In the genomic region with DNA sequence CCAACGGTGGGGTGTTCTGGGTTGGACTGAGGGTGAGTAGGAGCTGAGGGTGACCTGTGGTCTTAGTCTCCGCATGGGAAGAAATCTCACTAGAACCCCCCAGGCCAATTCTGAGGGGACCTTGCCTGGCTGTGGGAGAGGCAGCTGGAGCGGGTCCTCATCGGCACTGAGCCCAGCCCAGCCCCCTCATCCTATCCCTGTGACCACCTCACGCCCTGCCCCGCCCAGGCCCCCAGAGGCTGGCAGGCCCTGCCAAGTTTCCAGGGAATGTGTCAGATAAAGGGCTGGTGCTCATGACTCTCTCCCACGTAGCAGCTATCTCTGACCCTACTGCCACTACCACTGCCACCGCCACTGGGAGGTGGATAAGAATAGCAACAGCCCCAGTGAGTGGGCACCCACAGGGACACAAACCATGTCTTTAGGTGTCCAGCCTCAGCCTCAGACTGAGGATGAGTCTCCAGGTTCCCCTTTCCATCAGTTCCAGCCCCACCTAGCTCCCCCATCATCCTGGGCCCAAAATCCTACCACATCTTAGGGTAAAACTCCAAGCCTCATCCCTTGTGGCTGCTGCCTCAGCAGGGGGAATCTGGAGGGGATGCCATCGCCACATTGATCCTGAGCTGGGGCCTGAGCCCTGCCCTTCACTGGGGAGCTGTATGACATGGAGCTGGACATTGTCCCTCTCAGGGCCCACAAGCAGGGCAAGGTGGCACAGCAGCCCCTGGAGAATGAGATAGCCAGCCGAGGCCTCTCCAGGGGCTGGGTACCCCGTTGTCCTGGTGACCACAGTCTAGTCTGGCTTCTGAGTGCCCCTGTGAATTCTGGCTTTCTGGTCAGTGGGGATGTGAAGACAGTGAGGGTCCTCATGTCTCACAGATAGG, we compare ENCODE assay signal across 24 cellular contexts. TPM values are rescaled to one million over a fixed set of nuclear protein-coding genes. Genes with fewer than 3 reads are reported as not detected.
DNase-seq lines count a peak whose midpoint lies in the region; ATAC-seq, FAIRE-seq and TF ChIP-seq lines count a peak whose summit lies in the region.
"Had no signal": no experiment of that assay in that cellular context is flagged by ENCODE, and none has a peak within 500 bp of the region (broad histone marks: within the 10 kb centered on the region; RNA-seq: fewer than 3 reads in every experiment).

No MANE protein-coding gene starts in this region.

- CTCF ChIA-PET in HepG2 (lab: Yijun Ruan, JAX; ENCODE audit: low intra/inter-chr PET ratio, low total read pairs), result no interaction called here

- TF ChIP-seq CTCF in chondrocyte (IDR thresholded peaks at IDR 0.05), result no peak
- no peak for TF ChIP-seq CTCF in HepG2 (CRISPR knock-in tag; IDR thresholded peaks at IDR 0.05)
- TF ChIP-seq CTCF in spleen (IDR thresholded peaks at IDR 0.05 in 8 of 11, conservative IDR thresholded peaks at IDR 0.05 in 3 of 11), result no peak

- WGBS in HepG2 (ENCODE audit: low lambda C conversion rate), result 48% methylated on average over 6 of the region's 11 CpGs
- 85 to 90% (median 87%) methylated on average over 8 to 11 of the region's 11 CpGs for WGBS in spleen, 5 donors

- no peaks in the 10 kb centered on the region for H3K9me3 Mint-ChIP-seq in chondrocyte (ENCODE audit: low read depth)
- H3K9me3 Mint-ChIP-seq: activated CD4-positive, alpha-beta T cell treated with anti-CD3 and anti-CD28 coated beads, Interleukin-2, amount 10 ng/mL, durations not matched to agents 7 days and 5 days; activated naive CD8-positive, alpha-beta T cell treated with anti-CD3 and anti-CD28 coated beads, Interleukin-2, amount 50 U/mL, for 24 hours; activated T-cell treated with anti-CD3 and anti-CD28 coated beads, Interleukin-2, amount 50 U/mL, for 24 hours; neural crest cell had no signal

- intact Hi-C loops in HepG2 (cut with micrococcal nuclease; ENCODE audit: unreplicated experiment), result no loop called here
- intact Hi-C loops in spleen (cut with DNase I; ENCODE audit: low total_unique reads), result no loop called here

- no peak overlapping the region for H2AFZ ChIP-seq in HepG2 (ENCODE audit: low read length)

- TF ChIP-seq POLR2A in HepG2 (IDR thresholded peaks at IDR 0.05; ENCODE audit: insufficient read depth in 1 of 2, low read depth in 2 of 2, low read length in 2 of 2) (no peak), spleen (IDR thresholded peaks at IDR 0.05) (no peak)

- H3K4me3 Mint-ChIP-seq in chondrocyte (ENCODE audit: unreplicated experiment), result no peak overlapping the region
- H3K4me3 Mint-ChIP-seq: activated CD4-positive, alpha-beta T cell treated with anti-CD3 and anti-CD28 coated beads, Interleukin-2, amount 10 ng/mL, durations not matched to agents 7 days and 5 days; activated naive CD8-positive, alpha-beta T cell treated with anti-CD3 and anti-CD28 coated beads, Interleukin-2, amount 50 U/mL, for 24 hours; activated T-cell treated with anti-CD3 and anti-CD28 coated beads, Interleukin-2, amount 50 U/mL, for 24 hours; neural crest cell had no signal

- peaks cover 81% of the 10 kb centered on the region for H3K4me1 ChIP-seq in BLaER1
- peaks cover 92% of the 10 kb centered on the region for H3K4me1 ChIP-seq in HepG2 (ENCODE audit: insufficient read depth, low read length)
- H3K4me1 ChIP-seq in spleen, result peaks cover 0 to 16% (median 7%) of the 10 kb centered on the region in 6 donors

- H3K79me2 ChIP-seq in HepG2 (ENCODE audit: insufficient read depth, low read length), result no peaks in the 10 kb centered on the region

- DNase-seq in chondrocyte (ENCODE audit: low spot score), result peak; percentile 69
- no peak for DNase-seq in HepG2 (ENCODE audit: low spot score)
- peak; percentile 51 for DNase-seq in spleen
- no peak for DNase-seq in DMS 273 treated with DMSO at 0.1 percent for 48 hours (lab: John Stamatoyannopoulos, UW)
- no peak for DNase-seq in NOMO-1 treated with DMSO at 0.1 percent for 48 hours (lab: John Stamatoyannopoulos, UW; ENCODE audit: unreplicated experiment)
- DNase-seq in stimulated activated naive CD4-positive, alpha-beta T cell treated with Interleukin-2 at 50 U/mL for 16 hours (lab: John Stamatoyannopoulos, UW), result no peak
- DNase-seq: activated CD4-positive, alpha-beta T cell treated with anti-CD3 and anti-CD28 coated beads, Interleukin-2, amount 10 ng/mL, durations not matched to agents 7 days and 5 days; activated naive CD8-positive, alpha-beta T cell treated with anti-CD3 and anti-CD28 coated beads, Interleukin-2, amount 50 U/mL, for 24 hours; activated T-cell treated with anti-CD3 and anti-CD28 coated beads, Interleukin-2, amount 50 U/mL, for 24 hours; head of caudate nucleus; left lung; MG63; NCI-H82; small intestine; T-helper 2 cell had no signal

- H3K27ac ChIP-seq in BLaER1 (peak overlapping the region; percentile 54), HepG2 (ENCODE audit: extremely low read length, insufficient read depth, low read length) (no peak overlapping the region), spleen (peak overlapping the region in 2 of 8 donors; percentile 11 to 21)

- H3K27me3 Mint-ChIP-seq in chondrocyte (ENCODE audit: low read depth), result peaks cover 6% of the 10 kb centered on the region
- H3K27me3 Mint-ChIP-seq: activated CD4-positive, alpha-beta T cell treated with anti-CD3 and anti-CD28 coated beads, Interleukin-2, amount 10 ng/mL, durations not matched to agents 7 days and 5 days; activated naive CD8-positive, alpha-beta T cell treated with anti-CD3 and anti-CD28 coated beads, Interleukin-2, amount 50 U/mL, for 24 hours; activated T-cell treated with anti-CD3 and anti-CD28 coated beads, Interleukin-2, amount 50 U/mL, for 24 hours had no signal

- TF ChIP-seq EP300 in HepG2 (IDR thresholded peaks at IDR 0.05; ENCODE audit: low read depth in 2 of 2, low read length in 2 of 2) (no peak), HepG2 (CRISPR knock-in tag; IDR thresholded peaks at IDR 0.05; ENCODE audit: borderline replicate concordance) (no peak)

- peaks cover 48% of the 10 kb centered on the region for H3K4me1 Mint-ChIP-seq in chondrocyte (ENCODE audit: low read depth)

- H3K36me3 ChIP-seq in BLaER1 (no peaks in the 10 kb centered on the region), HepG2 (replicated peaks in 1 of 2; ENCODE audit: control insufficient read depth in 1 of 2, insufficient read depth in 2 of 2, low read length in 2 of 2) (no peaks in the 10 kb centered on the region), spleen (no peaks in the 10 kb centered on the region)
- H3K36me3 ChIP-seq: left lung, MG63 had no signal

- POLR2A ChIA-PET in HepG2 (lab: Yijun Ruan, JAX), result interaction anchor here (1.1 to 10.3 kb wide), 9 partner anchors 9 to 267 kb away, joined by 3 to 86 read pairs (median 13); a partner anchor contains a TSS

- H3K27ac Mint-ChIP-seq in chondrocyte (ENCODE audit: unreplicated experiment), result peak overlapping the region; percentile 61
- H3K27ac Mint-ChIP-seq: activated CD4-positive, alpha-beta T cell treated with anti-CD3 and anti-CD28 coated beads, Interleukin-2, amount 10 ng/mL, durations not matched to agents 7 days and 5 days; activated naive CD8-positive, alpha-beta T cell treated with anti-CD3 and anti-CD28 coated beads, Interleukin-2, amount 50 U/mL, for 24 hours; activated T-cell treated with anti-CD3 and anti-CD28 coated beads, Interleukin-2, amount 50 U/mL, for 24 hours had no signal

- H3K4me2 ChIP-seq in BLaER1, result peak overlapping the region; percentile 83
- peak overlapping the region; percentile 82 for H3K4me2 ChIP-seq in HepG2 (ENCODE audit: low read depth, low read length)

- no peak for ATAC-seq in HepG2
- no peak for ATAC-seq in activated CD4-positive, CD25-positive, alpha-beta regulatory T cell treated with anti-CD3 and anti-CD28 coated beads, Interleukin-2, amount 50 U/mL, for 24 hours
- ATAC-seq: activated naive CD8-positive, alpha-beta T cell treated with anti-CD3 and anti-CD28 coated beads, Interleukin-2, amount 50 U/mL, for 24 hours; left lung had no signal

- BruUV-seq in HepG2 (replicated peaks; lab: Mats Ljungman, UMichigan), result no TSS peak

- FAIRE-seq in HepG2 (lab: Jason Lieb, UNC), result no peak
- FAIRE-seq: colon, GM19239, small intestine had no signal

- peak overlapping the region; percentile 20; the same call in 1 of the 2 replicates for H3K9ac ChIP-seq in BLaER1
- 0 out of 2 replicates have a peak overlapping the region, but pooled peaks have one; percentile 74 for H3K9ac ChIP-seq in HepG2 (ENCODE audit: insufficient read depth, low read depth, low read length)

- H4K20me1 ChIP-seq in BLaER1 (no peaks in the 10 kb centered on the region), HepG2 (ENCODE audit: insufficient read depth, low read length) (no peaks in the 10 kb centered on the region)

- H3K36me3 Mint-ChIP-seq in chondrocyte (ENCODE audit: low read depth), result no peaks in the 10 kb centered on the region

- no peaks in the 10 kb centered on the region for H3K27me3 ChIP-seq in BLaER1
- H3K27me3 ChIP-seq in HepG2 (ENCODE audit: control insufficient read depth in 1 of 2, insufficient read depth in 2 of 2, low read length in 2 of 2), result no peaks in the 10 kb centered on the region
- H3K27me3 ChIP-seq in spleen (replicated peaks in 1 of 7), result no peaks in the 10 kb centered on the region
- H3K27me3 ChIP-seq: left lung, MG63 had no signal

- H3K9me3 ChIP-seq in BLaER1 (no peaks in the 10 kb centered on the region), HepG2 (ENCODE audit: low read length) (no peaks in the 10 kb centered on the region), spleen (no peaks in the 10 kb centered on the region)
- H3K9me3 ChIP-seq: left lung, MG63 had no signal

- H3K4me3 ChIP-seq in BLaER1, result 0 out of 2 replicates have a peak overlapping the region, but pooled peaks have one; percentile 33
- peak overlapping the region in 1 of 3 experiments; percentile 72; a peak in 2 of 6 replicates for H3K4me3 ChIP-seq in HepG2 (replicated peaks in 1 of 3; ENCODE audit: insufficient read depth in 1 of 3, low read depth in 2 of 3, low read length in 3 of 3)
- H3K4me3 ChIP-seq in spleen, result no peak overlapping the region
- H3K4me3 ChIP-seq: left lung, MG63 had no signal

- in situ Hi-C loops in HepG2 (cut with HindIII; ENCODE audit: extremely low pct_ligation_motif_present, low pct_unique_long_range_greater_than_20kb), result loop anchor here (5.0 kb wide), 1 partner anchor 34 kb away; a partner anchor contains a TSS

- TF ChIP-seq RAD21 in HepG2 (CRISPR knock-in tag; IDR thresholded peaks at IDR 0.05), result no peak

RNA-seq across cellular contexts. Expression of a gene that starts 14.9 kb away (rescaled TPM):
- total RNA-seq in chondrocyte, result not detected in 3 replicates
- 3.2 and 3.9 TPM in 2 replicates for total RNA-seq in HepG2 (2016; rRNA removed; fragmentation: Illumina TruSeq; extraction: Trizol)
- 0.30 and 0.53 TPM in 2 replicates for total RNA-seq in HepG2 (2016; cell fraction: cytosol; rRNA removed; fragmentation: Illumina TruSeq; extraction: Trizol; ENCODE audit: low read depth)
- 1.7 and 4.2 TPM in 2 replicates for total RNA-seq in HepG2 (2016; cell fraction: insoluble cytoplasmic fraction; rRNA removed; fragmentation: Illumina TruSeq; extraction: Trizol)
- total RNA-seq in HepG2 (2016; cell fraction: membrane; rRNA removed; fragmentation: Illumina TruSeq; extraction: Trizol), result 0.96 and 1.3 TPM in 2 replicates
- total RNA-seq in HepG2 (2016; cell fraction: nucleus; rRNA removed; fragmentation: Illumina TruSeq; extraction: Trizol), result 3.7 and 4.8 TPM in 2 replicates
- 2.7 and 5.3 TPM in 2 replicates for polyA plus RNA-seq in HepG2 (2011; rRNA removed)
- polyA plus RNA-seq in HepG2 (2011; cell fraction: cytosol; rRNA removed), result 2.4 and 2.7 TPM in 2 replicates
- polyA plus RNA-seq in HepG2 (2011; cell fraction: nucleus; rRNA removed), result 16.0 and 18.1 TPM in 2 replicates
- 4.3 and 7.8 TPM in 2 replicates for polyA plus RNA-seq in HepG2 (2012)
- 0.38 and 0.63 TPM in 2 replicates for polyA plus RNA-seq in HepG2 (2016; cell fraction: cytosol; fragmentation: Illumina TruSeq; extraction: Trizol; ENCODE audit: low read depth)
- polyA plus RNA-seq in HepG2 (2016; cell fraction: insoluble cytoplasmic fraction; fragmentation: Illumina TruSeq; extraction: Trizol; ENCODE audit: low read depth), result 1.7 and 2.0 TPM in 2 replicates
- polyA plus RNA-seq in HepG2 (2016; cell fraction: membrane; fragmentation: Illumina TruSeq; extraction: Trizol; ENCODE audit: low read depth), result 1.2 TPM in 2 replicates
- polyA plus RNA-seq in HepG2 (2016; cell fraction: nucleus; fragmentation: Illumina TruSeq; extraction: Trizol; ENCODE audit: insufficient read depth, low read depth), result 7.5 and 8.9 TPM in 2 replicates
- polyA minus RNA-seq in HepG2 (2011; rRNA and poly(A)+ RNA removed; ENCODE audit: low replicate concordance), result 0.23 and 7.1 TPM in 2 replicates
- polyA minus RNA-seq in HepG2 (2011; cell fraction: cytosol; rRNA and poly(A)+ RNA removed), result 1.1 and 2.2 TPM in 2 replicates
- 2.7 and 3.3 TPM in 2 replicates for polyA minus RNA-seq in HepG2 (2011; cell fraction: nucleus; rRNA and poly(A)+ RNA removed)
- total RNA-seq in spleen, result not detected
- polyA plus RNA-seq in spleen, result not detected
- total RNA-seq: A673; activated CD4-positive, alpha-beta T cell treated with anti-CD3 and anti-CD28 coated beads, Interleukin-2, amount 10 ng/mL, durations not matched to agents 7 days and 5 days; G401; HT1080; neural crest cell; temporal lobe had no signal

RNA-seq across cellular contexts. Expression of a gene that starts 21.5 kb away (rescaled TPM):
- total RNA-seq in chondrocyte, result 0.75 to 6.5 TPM (median 4.4 TPM) in 3 replicates
- total RNA-seq in HepG2 (2016; rRNA removed; fragmentation: Illumina TruSeq; extraction: Trizol), result 0.80 and 1.0 TPM in 2 replicates
- not detected in 2 replicates for total RNA-seq in HepG2 (2016; cell fraction: cytosol; rRNA removed; fragmentation: Illumina TruSeq; extraction: Trizol; ENCODE audit: low read depth)
- 0.49 and 1.3 TPM in 2 replicates for total RNA-seq in HepG2 (2016; cell fraction: insoluble cytoplasmic fraction; rRNA removed; fragmentation: Illumina TruSeq; extraction: Trizol)
- 0.21 and 0.34 TPM in 2 replicates for total RNA-seq in HepG2 (2016; cell fraction: membrane; rRNA removed; fragmentation: Illumina TruSeq; extraction: Trizol)
- 0.68 and 0.75 TPM in 2 replicates for total RNA-seq in HepG2 (2016; cell fraction: nucleus; rRNA removed; fragmentation: Illumina TruSeq; extraction: Trizol)
- 1.1 TPM in 2 replicates for polyA plus RNA-seq in HepG2 (2011; rRNA removed)
- 0.95 and 1.5 TPM in 2 replicates for polyA plus RNA-seq in HepG2 (2011; cell fraction: cytosol; rRNA removed)
- 2.5 and 3.2 TPM in 2 replicates for polyA plus RNA-seq in HepG2 (2011; cell fraction: nucleus; rRNA removed)
- 0.30 and 0.93 TPM in 2 replicates for polyA plus RNA-seq in HepG2 (2012)
- polyA plus RNA-seq in HepG2 (2016; cell fraction: cytosol; fragmentation: Illumina TruSeq; extraction: Trizol; ENCODE audit: low read depth), result 0.19 and 0.25 TPM in 2 replicates
- polyA plus RNA-seq in HepG2 (2016; cell fraction: insoluble cytoplasmic fraction; fragmentation: Illumina TruSeq; extraction: Trizol; ENCODE audit: low read depth), result 0.72 and 1.1 TPM in 2 replicates
- 0.26 and 0.29 TPM in 2 replicates for polyA plus RNA-seq in HepG2 (2016; cell fraction: membrane; fragmentation: Illumina TruSeq; extraction: Trizol; ENCODE audit: low read depth)
- 1.2 and 1.5 TPM in 2 replicates for polyA plus RNA-seq in HepG2 (2016; cell fraction: nucleus; fragmentation: Illumina TruSeq; extraction: Trizol; ENCODE audit: insufficient read depth, low read depth)
- polyA minus RNA-seq in HepG2 (2011; rRNA and poly(A)+ RNA removed; ENCODE audit: low replicate concordance), result 0.16 and 1.7 TPM in 2 replicates
- polyA minus RNA-seq in HepG2 (2011; cell fraction: cytosol; rRNA and poly(A)+ RNA removed), result 1.1 TPM in 1 of 2 replicates, not detected in the other
- 0.37 and 0.90 TPM in 2 replicates for polyA minus RNA-seq in HepG2 (2011; cell fraction: nucleus; rRNA and poly(A)+ RNA removed)
- 1 to 10 TPM in 5 of 7 donors, under 1 TPM in 2; 0.52 to 2.4 (median 1.5) TPM for total RNA-seq in spleen
- 10 to 100 TPM in 1 of 3 donors, 1 to 10 TPM in 2; 4.0 to 16.4 (median 5.2) TPM for polyA plus RNA-seq in spleen
- total RNA-seq: G401, HT1080 had no signal

RNA-seq across cellular contexts. Expression of a gene that starts 23.5 kb away (rescaled TPM):
- 8.5 to 9.2 TPM (median 9.0 TPM) in 3 replicates for total RNA-seq in chondrocyte
- total RNA-seq in HepG2 (2016; rRNA removed; fragmentation: Illumina TruSeq; extraction: Trizol), result 15.8 and 38.2 TPM in 2 replicates
- 1.8 and 2.5 TPM in 2 replicates for total RNA-seq in HepG2 (2016; cell fraction: cytosol; rRNA removed; fragmentation: Illumina TruSeq; extraction: Trizol; ENCODE audit: low read depth)
- 16.2 and 31.7 TPM in 2 replicates for total RNA-seq in HepG2 (2016; cell fraction: insoluble cytoplasmic fraction; rRNA removed; fragmentation: Illumina TruSeq; extraction: Trizol)
- 8.4 and 10.1 TPM in 2 replicates for total RNA-seq in HepG2 (2016; cell fraction: membrane; rRNA removed; fragmentation: Illumina TruSeq; extraction: Trizol)
- 17.0 and 17.2 TPM in 2 replicates for total RNA-seq in HepG2 (2016; cell fraction: nucleus; rRNA removed; fragmentation: Illumina TruSeq; extraction: Trizol)
- polyA plus RNA-seq in HepG2 (2011; rRNA removed), result 12.2 and 12.8 TPM in 2 replicates
- polyA plus RNA-seq in HepG2 (2011; cell fraction: cytosol; rRNA removed), result 8.3 and 11.7 TPM in 2 replicates
- 10.2 and 12.4 TPM in 2 replicates for polyA plus RNA-seq in HepG2 (2011; cell fraction: nucleus; rRNA removed)
- polyA plus RNA-seq in HepG2 (2012), result 7.7 and 9.5 TPM in 2 replicates
- polyA plus RNA-seq in HepG2 (2016; cell fraction: cytosol; fragmentation: Illumina TruSeq; extraction: Trizol; ENCODE audit: low read depth), result 0.66 and 1.1 TPM in 2 replicates
- 17.5 and 18.0 TPM in 2 replicates for polyA plus RNA-seq in HepG2 (2016; cell fraction: insoluble cytoplasmic fraction; fragmentation: Illumina TruSeq; extraction: Trizol; ENCODE audit: low read depth)
- polyA plus RNA-seq in HepG2 (2016; cell fraction: membrane; fragmentation: Illumina TruSeq; extraction: Trizol; ENCODE audit: low read depth), result 2.9 and 3.2 TPM in 2 replicates
- 19.4 and 23.4 TPM in 2 replicates for polyA plus RNA-seq in HepG2 (2016; cell fraction: nucleus; fragmentation: Illumina TruSeq; extraction: Trizol; ENCODE audit: insufficient read depth, low read depth)
- polyA minus RNA-seq in HepG2 (2011; rRNA and poly(A)+ RNA removed; ENCODE audit: low replicate concordance), result 46.5 and 49.0 TPM in 2 replicates
- polyA minus RNA-seq in HepG2 (2011; cell fraction: cytosol; rRNA and poly(A)+ RNA removed), result 10.5 and 12.8 TPM in 2 replicates
- 10.0 and 15.5 TPM in 2 replicates for polyA minus RNA-seq in HepG2 (2011; cell fraction: nucleus; rRNA and poly(A)+ RNA removed)
- total RNA-seq in spleen, result 1 to 10 TPM; 3.8 to 9.6 (median 7.3) TPM
- 1 to 10 TPM; 1.0 to 1.5 (median 1.1) TPM for polyA plus RNA-seq in spleen

RNA-seq across cellular contexts. Expression of a gene that starts 30.4 kb away (rescaled TPM):
- total RNA-seq in chondrocyte (55.9 to 64.9 TPM (median 61.3 TPM) in 3 replicates), HepG2 (2016; rRNA removed; fragmentation: Illumina TruSeq; extraction: Trizol) (157 and 174 TPM in 2 replicates), spleen (10 to 100 TPM; 46.8 to 63.1 (median 55.8) TPM)
- 112 and 125 TPM in 2 replicates for total RNA-seq in HepG2 (2016; cell fraction: cytosol; rRNA removed; fragmentation: Illumina TruSeq; extraction: Trizol; ENCODE audit: low read depth)
- 157 and 172 TPM in 2 replicates for total RNA-seq in HepG2 (2016; cell fraction: insoluble cytoplasmic fraction; rRNA removed; fragmentation: Illumina TruSeq; extraction: Trizol)
- 121 and 136 TPM in 2 replicates for total RNA-seq in HepG2 (2016; cell fraction: membrane; rRNA removed; fragmentation: Illumina TruSeq; extraction: Trizol)
- total RNA-seq in HepG2 (2016; cell fraction: nucleus; rRNA removed; fragmentation: Illumina TruSeq; extraction: Trizol), result 52.6 and 58.0 TPM in 2 replicates
- polyA plus RNA-seq in HepG2 (2011; rRNA removed) (293 and 323 TPM in 2 replicates), spleen (100 to 1,000 TPM; 114 to 168 (median 148) TPM)
- polyA plus RNA-seq in HepG2 (2011; cell fraction: cytosol; rRNA removed), result 297 and 385 TPM in 2 replicates
- polyA plus RNA-seq in HepG2 (2011; cell fraction: nucleus; rRNA removed), result 155 and 174 TPM in 2 replicates
- polyA plus RNA-seq in HepG2 (2012), result 123 and 148 TPM in 2 replicates
- 115 and 148 TPM in 2 replicates for polyA plus RNA-seq in HepG2 (2016; cell fraction: cytosol; fragmentation: Illumina TruSeq; extraction: Trizol; ENCODE audit: low read depth)
- 172 and 184 TPM in 2 replicates for polyA plus RNA-seq in HepG2 (2016; cell fraction: insoluble cytoplasmic fraction; fragmentation: Illumina TruSeq; extraction: Trizol; ENCODE audit: low read depth)
- 126 and 141 TPM in 2 replicates for polyA plus RNA-seq in HepG2 (2016; cell fraction: membrane; fragmentation: Illumina TruSeq; extraction: Trizol; ENCODE audit: low read depth)
- 111 and 112 TPM in 2 replicates for polyA plus RNA-seq in HepG2 (2016; cell fraction: nucleus; fragmentation: Illumina TruSeq; extraction: Trizol; ENCODE audit: insufficient read depth, low read depth)
- 172 and 255 TPM in 2 replicates for polyA minus RNA-seq in HepG2 (2011; rRNA and poly(A)+ RNA removed; ENCODE audit: low replicate concordance)
- 61.5 and 83.0 TPM in 2 replicates for polyA minus RNA-seq in HepG2 (2011; cell fraction: cytosol; rRNA and poly(A)+ RNA removed)
- 19.1 and 27.6 TPM in 2 replicates for polyA minus RNA-seq in HepG2 (2011; cell fraction: nucleus; rRNA and poly(A)+ RNA removed)

RNA-seq across cellular contexts. Expression of a gene that starts 31.5 kb away (rescaled TPM):
- 25.2 to 27.9 TPM (median 26.0 TPM) in 3 replicates for total RNA-seq in chondrocyte
- total RNA-seq in HepG2 (2016; rRNA removed; fragmentation: Illumina TruSeq; extraction: Trizol), result 35.1 and 63.8 TPM in 2 replicates
- 12.7 and 15.0 TPM in 2 replicates for total RNA-seq in HepG2 (2016; cell fraction: cytosol; rRNA removed; fragmentation: Illumina TruSeq; extraction: Trizol; ENCODE audit: low read depth)
- 29.8 and 64.2 TPM in 2 replicates for total RNA-seq in HepG2 (2016; cell fraction: insoluble cytoplasmic fraction; rRNA removed; fragmentation: Illumina TruSeq; extraction: Trizol)
- total RNA-seq in HepG2 (2016; cell fraction: membrane; rRNA removed; fragmentation: Illumina TruSeq; extraction: Trizol), result 28.1 and 29.2 TPM in 2 replicates
- total RNA-seq in HepG2 (2016; cell fraction: nucleus; rRNA removed; fragmentation: Illumina TruSeq; extraction: Trizol), result 66.6 and 67.9 TPM in 2 replicates
- polyA plus RNA-seq in HepG2 (2011; rRNA removed), result 50.6 and 69.7 TPM in 2 replicates
- 53.6 and 111 TPM in 2 replicates for polyA plus RNA-seq in HepG2 (2011; cell fraction: cytosol; rRNA removed)
- 91.0 and 105 TPM in 2 replicates for polyA plus RNA-seq in HepG2 (2011; cell fraction: nucleus; rRNA removed)
- 35.0 and 38.8 TPM in 2 replicates for polyA plus RNA-seq in HepG2 (2012)
- polyA plus RNA-seq in HepG2 (2016; cell fraction: cytosol; fragmentation: Illumina TruSeq; extraction: Trizol; ENCODE audit: low read depth), result 8.2 and 8.4 TPM in 2 replicates
- 34.3 and 41.4 TPM in 2 replicates for polyA plus RNA-seq in HepG2 (2016; cell fraction: insoluble cytoplasmic fraction; fragmentation: Illumina TruSeq; extraction: Trizol; ENCODE audit: low read depth)
- 23.2 and 23.5 TPM in 2 replicates for polyA plus RNA-seq in HepG2 (2016; cell fraction: membrane; fragmentation: Illumina TruSeq; extraction: Trizol; ENCODE audit: low read depth)
- 90.2 and 93.4 TPM in 2 replicates for polyA plus RNA-seq in HepG2 (2016; cell fraction: nucleus; fragmentation: Illumina TruSeq; extraction: Trizol; ENCODE audit: insufficient read depth, low read depth)
- polyA minus RNA-seq in HepG2 (2011; rRNA and poly(A)+ RNA removed; ENCODE audit: low replicate concordance), result 57.1 and 105 TPM in 2 replicates
- 38.1 and 44.7 TPM in 2 replicates for polyA minus RNA-seq in HepG2 (2011; cell fraction: cytosol; rRNA and poly(A)+ RNA removed)
- 58.2 and 81.7 TPM in 2 replicates for polyA minus RNA-seq in HepG2 (2011; cell fraction: nucleus; rRNA and poly(A)+ RNA removed)
- 10 to 100 TPM; 21.6 to 48.1 (median 34.8) TPM for total RNA-seq in spleen
- 10 to 100 TPM in 1 of 3 donors, 1 to 10 TPM in 2; 8.0 to 21.4 (median 8.5) TPM for polyA plus RNA-seq in spleen

Comparison
In these comparisons a context has a peak if more than half of its experiments do, and no peak if none do; other contexts are left out.
1. DNase-seq: peak in chondrocyte (single experiment) and spleen (single experiment); none in HepG2 (single experiment), DMS 273 treated with DMSO at 0.1 percent for 48 hours (single experiment), NOMO-1 treated with DMSO at 0.1 percent for 48 hours (single experiment) and stimulated activated naive CD4-positive, alpha-beta T cell treated with Interleukin-2 at 50 U/mL for 16 hours (single experiment).